10 cellular contexts compared by ENCODE assay signal in genomic region chr6:73747293-73747692, GRCh38. TPM values are rescaled to one million over a fixed set of nuclear protein-coding genes. Genes with fewer than 3 reads are reported as not detected.
DNase-seq lines count a peak whose midpoint lies in the region; ATAC-seq and TF ChIP-seq lines count a peak whose summit lies in the region.
"Had no signal": no experiment of that assay in that cellular context is flagged by ENCODE, and none has a peak within 500 bp of the region (broad histone marks: within the 10 kb centered on the region; RNA-seq: fewer than 3 reads in every experiment).

No MANE protein-coding gene starts in this region.

- H3K4me3 Mint-ChIP-seq in endothelial cell (ENCODE audit: unreplicated experiment), result no peak overlapping the region
- no peak overlapping the region for H3K4me3 Mint-ChIP-seq in activated CD4-positive, alpha-beta memory T cell treated with anti-CD3 and anti-CD28 coated beads, Interleukin-2, amount 10 ng/mL, durations not matched to agents 7 days and 5 days

- peaks cover 4% of the 10 kb centered on the region for H3K36me3 Mint-ChIP-seq in endothelial cell (ENCODE audit: low read depth, unreplicated experiment)
- H3K36me3 Mint-ChIP-seq in activated CD4-positive, alpha-beta memory T cell treated with anti-CD3 and anti-CD28 coated beads, Interleukin-2, amount 10 ng/mL, durations not matched to agents 7 days and 5 days (ENCODE audit: low read depth), result no peaks in the 10 kb centered on the region

- CTCF ChIA-PET in activated CD4-positive, alpha-beta memory T cell treated with anti-CD3 and anti-CD28 coated beads, Interleukin-2, amount 10 ng/mL, durations not matched to agents 7 days and 5 days (lab: Charles Lee), result interaction anchor here (2.4 kb wide), 1 partner anchor 8 kb away, joined by 16 read pairs; no protein-coding TSS in a partner anchor

- ATAC-seq in GM18870 (IDR thresholded peaks at IDR 0.05; ENCODE audit: unreplicated experiment) (peak; percentile 100), GM21825 (IDR thresholded peaks at IDR 0.05; ENCODE audit: unreplicated experiment) (peak; percentile 99)

- H3K27me3 ChIP-seq in HL-60 (ENCODE audit: insufficient read depth, poor library complexity, severe bottlenecking), result no peaks in the 10 kb centered on the region
- no peaks in the 10 kb centered on the region for H3K27me3 ChIP-seq in mononuclear cell (ENCODE audit: insufficient read depth, low read length)
- H3K27me3 ChIP-seq: uterus had no signal

- no peaks in the 10 kb centered on the region for H3K9me3 ChIP-seq in mononuclear cell (ENCODE audit: low read depth, low read length)
- H3K9me3 ChIP-seq: uterus had no signal

- H3K9me3 Mint-ChIP-seq in endothelial cell (ENCODE audit: unreplicated experiment), result no peaks in the 10 kb centered on the region
- H3K9me3 Mint-ChIP-seq in activated CD4-positive, alpha-beta memory T cell treated with anti-CD3 and anti-CD28 coated beads, Interleukin-2, amount 10 ng/mL, durations not matched to agents 7 days and 5 days, result no peaks in the 10 kb centered on the region

- POLR2A ChIA-PET in activated CD4-positive, alpha-beta memory T cell treated with anti-CD3 and anti-CD28 coated beads, Interleukin-2, amount 10 ng/mL, durations not matched to agents 7 days and 5 days (lab: Charles Lee), result no interaction called here

- no peak overlapping the region for H3K27ac ChIP-seq in HL-60 (replicated peaks)
- H3K27ac ChIP-seq in coronary artery, result no peak overlapping the region

- H3K4me3 ChIP-seq in HL-60 (replicated peaks; ENCODE audit: insufficient read depth, low read length) (peak overlapping the region; percentile 16; the same call in 1 of the 2 replicates), mononuclear cell (ENCODE audit: low read length) (peak overlapping the region; percentile 1), coronary artery (no peak overlapping the region)
- H3K4me3 ChIP-seq: uterus had no signal

- no peak overlapping the region for H3K27ac Mint-ChIP-seq in endothelial cell (ENCODE audit: unreplicated experiment)
- no peak overlapping the region for H3K27ac Mint-ChIP-seq in activated CD4-positive, alpha-beta memory T cell treated with anti-CD3 and anti-CD28 coated beads, Interleukin-2, amount 10 ng/mL, durations not matched to agents 7 days and 5 days

- DNase-seq in HL-60 (ENCODE audit: low read depth in 1 of 2, low spot score in 1 of 2), result no peak
- DNase-seq in coronary artery (ENCODE audit: low spot score), result no peak
- no peak for DNase-seq in endothelial cell (ENCODE audit: low spot score)
- no peak for DNase-seq in activated naive CD4-positive, alpha-beta T cell treated with anti-CD3 and anti-CD28 coated beads, Interleukin-2, amount 50 U/mL, for 16 hours
- no peak for DNase-seq in activated CD4-positive, alpha-beta memory T cell treated with anti-CD3 and anti-CD28 coated beads, Interleukin-2, amount 10 ng/mL, durations not matched to agents 7 days and 5 days
- DNase-seq: NK-92 treated with Interleukin-12 subunit alpha and Interleukin-12 subunit beta, amount 100 ng/mL, for 24 hours; uterus had no signal

- TF ChIP-seq CTCF in HL-60 (IDR thresholded peaks at IDR 0.05; ENCODE audit: insufficient read depth, low read length) (no peak), coronary artery (IDR thresholded peaks at IDR 0.05) (no peak), endothelial cell (IDR thresholded peaks at IDR 0.05; ENCODE audit: unreplicated experiment) (no peak)

- no peaks in the 10 kb centered on the region for H3K4me1 Mint-ChIP-seq in endothelial cell (ENCODE audit: unreplicated experiment)
- peaks cover 8% of the 10 kb centered on the region for H3K4me1 Mint-ChIP-seq in activated CD4-positive, alpha-beta memory T cell treated with anti-CD3 and anti-CD28 coated beads, Interleukin-2, amount 10 ng/mL, durations not matched to agents 7 days and 5 days

- peaks cover 13% of the 10 kb centered on the region for H3K4me1 ChIP-seq in mononuclear cell (ENCODE audit: insufficient read depth, low read length)

- no peaks in the 10 kb centered on the region for H3K27me3 Mint-ChIP-seq in endothelial cell (ENCODE audit: unreplicated experiment)
- H3K27me3 Mint-ChIP-seq in activated CD4-positive, alpha-beta memory T cell treated with anti-CD3 and anti-CD28 coated beads, Interleukin-2, amount 10 ng/mL, durations not matched to agents 7 days and 5 days, result no peaks in the 10 kb centered on the region

RNA-seq across cellular contexts. Expression of gene CD109, which starts 51.3 kb away (rescaled TPM):
- total RNA-seq in mononuclear cell, result 3.0 TPM
- total RNA-seq in endothelial cell (ENCODE audit: unreplicated experiment), result 60.2 TPM
- total RNA-seq in activated CD4-positive, alpha-beta memory T cell treated with anti-CD3 and anti-CD28 coated beads, Interleukin-2, amount 10 ng/mL, durations not matched to agents 7 days and 5 days, result 10 to 100 TPM; 13.6 to 15.0 TPM
